8 cellular contexts compared by ENCODE assay signal in the genomic region with DNA sequence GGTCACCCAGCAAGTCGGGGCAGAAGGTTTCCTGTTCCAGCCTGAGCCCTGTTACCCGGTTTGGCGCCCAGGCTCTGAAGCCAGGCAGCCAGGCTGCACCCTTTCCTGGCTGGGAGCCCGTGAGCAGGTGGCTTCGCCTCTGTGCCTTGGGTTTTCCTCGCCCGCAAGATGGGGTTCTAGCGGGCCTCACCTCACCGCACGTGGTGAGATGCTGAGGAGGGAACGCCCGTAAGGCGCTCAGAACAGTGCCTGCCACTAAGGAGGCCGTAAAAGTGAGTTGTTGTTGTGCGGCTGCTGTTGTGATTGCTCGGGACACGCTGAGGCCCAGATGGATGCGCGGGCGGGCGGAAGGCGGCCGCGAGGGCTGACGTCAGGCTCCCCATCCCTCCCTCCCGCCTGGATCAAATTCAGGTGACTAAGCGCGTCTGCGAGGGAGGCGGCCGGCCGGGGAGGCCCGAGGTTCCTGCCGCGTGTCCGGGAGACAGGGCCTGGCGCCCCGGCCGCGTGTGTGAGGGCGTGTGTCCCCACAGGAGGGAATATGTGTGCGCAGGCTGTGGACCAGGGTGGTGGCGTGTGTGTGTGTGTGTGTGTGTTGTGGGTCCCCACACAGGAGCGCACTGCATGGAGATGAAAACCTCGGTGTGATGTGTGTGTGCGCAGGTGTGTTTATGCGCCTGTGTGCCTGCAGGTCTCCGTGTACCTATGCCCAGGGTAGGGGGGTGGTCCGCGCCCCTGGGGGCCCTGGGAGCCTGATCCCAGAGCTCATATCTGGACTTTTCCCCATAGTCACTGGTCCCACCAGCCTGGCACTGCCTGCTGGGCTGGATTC. TPM values are rescaled to one million over a fixed set of nuclear protein-coding genes. Genes with fewer than 3 reads are reported as not detected.
DNase-seq lines count a peak whose midpoint lies in the region; ATAC-seq and TF ChIP-seq lines count a peak whose summit lies in the region.

No MANE protein-coding gene starts in this region.

- H3K27ac ChIP-seq in esophagus muscularis mucosa (replicated peaks in 1 of 4) (peak overlapping the region; percentile 88 to 91 (median 90)), neuronal stem cell (replicated peaks; ENCODE audit: low read length) (no peak overlapping the region)

- no peak for TF ChIP-seq POLR2A in esophagus muscularis mucosa (IDR thresholded peaks at IDR 0.05; ENCODE audit: low read depth)

- peak overlapping the region; percentile 86 for H3K18ac ChIP-seq in neuronal stem cell (ENCODE audit: low read length)

- peaks cover 68 to 82% (median 81%) of the 10 kb centered on the region in 4 donors for H3K4me1 ChIP-seq in esophagus muscularis mucosa
- peaks cover 13% of the 10 kb centered on the region in 2 donors for H3K4me1 ChIP-seq in neuronal stem cell (ENCODE audit: control insufficient read depth in 2 of 2, insufficient read depth in 1 of 2, low read depth in 1 of 2, low read length in 2 of 2)

- TF ChIP-seq EP300 in esophagus muscularis mucosa (IDR thresholded peaks at IDR 0.05) = no peak

- peaks cover 0 to 19% (median 17%) of the 10 kb centered on the region in 4 donors for H3K36me3 ChIP-seq in esophagus muscularis mucosa
- H3K36me3 ChIP-seq in neuronal stem cell (replicated peaks in 1 of 2; ENCODE audit: control insufficient read depth in 2 of 2, insufficient read depth in 2 of 2, low read length in 2 of 2) = peaks cover 0 to 2% of the 10 kb centered on the region in 2 donors

- H3K79me1 ChIP-seq in neuronal stem cell (ENCODE audit: low read depth, low read length) = peaks cover 2% of the 10 kb centered on the region

- peak overlapping the region; percentile 3 for H2AK5ac ChIP-seq in neuronal stem cell (ENCODE audit: low read depth, low read length)

- DNase-seq in GM03348 (ENCODE audit: low spot score) (peak; percentile 97), NCI-H82 (lab: John Stamatoyannopoulos, UW) (peak; percentile 92), esophagus muscularis mucosa (ENCODE audit: extremely low spot score) (no peak), neuronal stem cell (ENCODE audit: low spot score) (no peak)

- TF ChIP-seq CTCF in esophagus muscularis mucosa (IDR thresholded peaks at IDR 0.05) = no peak

- no peak for ATAC-seq in GM19467 (IDR thresholded peaks at IDR 0.05; ENCODE audit: unreplicated experiment)
- no peak for ATAC-seq in HG03045 (IDR thresholded peaks at IDR 0.05; ENCODE audit: unreplicated experiment)
- ATAC-seq in HG02840 (IDR thresholded peaks at IDR 0.05; ENCODE audit: low FRiP score, unreplicated experiment) = no peak
- ATAC-seq in GM18907 (IDR thresholded peaks at IDR 0.05; ENCODE audit: unreplicated experiment) = no peak

- 54% methylated on average over 13 of the region's 50 CpGs for WGBS in esophagus muscularis mucosa
- WGBS in neuronal stem cell (ENCODE audit: extremely low coverage in 2 of 2, insufficient read length in 2 of 2, insufficient replicate concordance in 1 of 2), 2 donors = no CpG with 5 or more reads among the region's 50 CpGs

- H2BK5ac ChIP-seq in neuronal stem cell (ENCODE audit: low read length) = peak overlapping the region; percentile 49

- peak overlapping the region; percentile 33 for H2BK12ac ChIP-seq in neuronal stem cell (ENCODE audit: low read length)

- H3K4ac ChIP-seq in neuronal stem cell (ENCODE audit: low read length) = no peak overlapping the region

- peak overlapping the region in 1 of 4 donors; percentile 9 for H3K4me3 ChIP-seq in esophagus muscularis mucosa
- H3K4me3 ChIP-seq in neuronal stem cell (ENCODE audit: low read length in 2 of 2) = no peak overlapping the region

- H3K9me3 ChIP-seq in esophagus muscularis mucosa (no peaks in the 10 kb centered on the region), neuronal stem cell (replicated peaks in 1 of 2; ENCODE audit: control insufficient read depth in 2 of 2, insufficient read depth in 1 of 2, low read depth in 1 of 2, low read length in 2 of 2) (no peaks in the 10 kb centered on the region)

- no peak overlapping the region for H3K14ac ChIP-seq in neuronal stem cell (ENCODE audit: low read length)

- no peak overlapping the region for H3K23ac ChIP-seq in neuronal stem cell (ENCODE audit: low read depth, low read length, poor library complexity)

- H3K27me3 ChIP-seq in esophagus muscularis mucosa = no peaks in the 10 kb centered on the region
- peaks cover 0 to 51% (median 0%) of the 10 kb centered on the region in 3 experiments for H3K27me3 ChIP-seq in neuronal stem cell (ENCODE audit: control insufficient read depth in 3 of 3, insufficient read depth in 3 of 3, low read depth in 1 of 3, low read length in 3 of 3)

- no peak overlapping the region for H3K4me2 ChIP-seq in neuronal stem cell (ENCODE audit: insufficient read depth, low read length, poor library complexity, severe bottlenecking)

- H2BK120ac ChIP-seq in neuronal stem cell (ENCODE audit: low read depth, low read length) = no peak overlapping the region

- intact Hi-C loops in esophagus muscularis mucosa (cut with DNase I) = no loop called here

- H3K9ac ChIP-seq in neuronal stem cell (ENCODE audit: low read depth, low read length, poor library complexity) = peak overlapping the region; percentile 27

- H2AFZ ChIP-seq in neuronal stem cell (ENCODE audit: low read length) = peak overlapping the region; percentile 60

- peak overlapping the region; percentile 32 for H2BK15ac ChIP-seq in neuronal stem cell (ENCODE audit: low read length)

- no peak overlapping the region for H4K8ac ChIP-seq in neuronal stem cell (ENCODE audit: low read depth, low read length)

- no peak overlapping the region for H4K91ac ChIP-seq in neuronal stem cell (ENCODE audit: low read depth, low read length, poor library complexity)

RNA-seq across cellular contexts. Expression of gene CAMKK1, which starts 4.3 kb away (rescaled TPM):
- 1 to 10 TPM; 2.9 to 8.8 (median 4.4) TPM for total RNA-seq in esophagus muscularis mucosa
- 4.8 TPM for polyA plus RNA-seq in neuronal stem cell (2013, experiment 1 of 2)
- polyA plus RNA-seq in neuronal stem cell (2013, experiment 2 of 2) = 5.0 TPM

RNA-seq across cellular contexts. Expression of gene P2RX1, which starts 27.7 kb away (rescaled TPM):
- 10 to 100 TPM in 2 of 4 donors, 1 to 10 TPM in 2; 3.7 to 26.0 (median 10.2) TPM for total RNA-seq in esophagus muscularis mucosa
- not detected for polyA plus RNA-seq in neuronal stem cell (2013, experiment 1 of 2)
- not detected for polyA plus RNA-seq in neuronal stem cell (2013, experiment 2 of 2)

RNA-seq across cellular contexts. Expression of gene NCBP3, which starts 42.5 kb away (rescaled TPM):
- total RNA-seq in esophagus muscularis mucosa = 10 to 100 TPM; 15.0 to 33.9 (median 21.9) TPM
- polyA plus RNA-seq in neuronal stem cell (2013, experiment 1 of 2) = 32.2 TPM
- 31.9 TPM for polyA plus RNA-seq in neuronal stem cell (2013, experiment 2 of 2)

Comparison
In these comparisons a context has a peak if more than half of its experiments do, and no peak if none do; other contexts are left out.
1. DNase-seq: peak in GM03348 (single experiment) and NCI-H82 (single experiment); none in esophagus muscularis mucosa (single experiment) and neuronal stem cell (single experiment).